ENCODE assay signal across 5 cellular contexts in genomic region chr1:164865385-164865784, GRCh38.
"Had no signal": no experiment of that assay in that cellular context is flagged by ENCODE, and none has a peak within 500 bp of the region (broad histone marks: within the 10 kb centered on the region; RNA-seq: fewer than 3 reads in every experiment).

No MANE protein-coding gene starts in this region.

- H3K27ac ChIP-seq: HL-60 had no signal

- DNase-seq: H9, HCEC 1CT had no signal

- H3K4me3 ChIP-seq: GM23338 had no signal

- ATAC-seq: GM23338, HepG2 had no signal
